Comparison of ENCODE assay signal across 8 cellular contexts in genomic region chr3:56988874-56989433, GRCh38.
A peak's percentile ranks its signal among the peaks of the same experiment; 100 is the strongest.
DNase-seq lines count a peak whose midpoint lies in the region; ATAC-seq and TF ChIP-seq lines count a peak whose summit lies in the region.

No MANE protein-coding gene starts in this region.

- peak overlapping the region in 1 of 2 donors; percentile 9 for H3K27ac ChIP-seq in right atrium auricular region

- no peaks in the 10 kb centered on the region for H3K27me3 ChIP-seq in right atrium auricular region

- TF ChIP-seq CTCF in GM12874 (IDR thresholded peaks at IDR 0.05; ENCODE audit: insufficient read depth, low read depth, low read length) = peak; percentile 67
- TF ChIP-seq CTCF in right atrium auricular region (IDR thresholded peaks at IDR 0.05) = peak; percentile 70 to 87

- no peaks in the 10 kb centered on the region for H3K9me3 ChIP-seq in right atrium auricular region

- no peak for ATAC-seq in GM21515 (IDR thresholded peaks at IDR 0.05; ENCODE audit: unreplicated experiment)
- ATAC-seq in HG02885 (IDR thresholded peaks at IDR 0.05; ENCODE audit: poor library complexity, unreplicated experiment) = no peak

- H3K36me3 ChIP-seq in right atrium auricular region = no peaks in the 10 kb centered on the region

- peaks cover 0 to 43% of the 10 kb centered on the region in 2 donors for H3K4me1 ChIP-seq in right atrium auricular region

- DNase-seq in NCI-H1436 treated with DMSO at 0.1 percent for 48 hours (lab: John Stamatoyannopoulos, UW) = peak; percentile 1
- peak; percentile 40 to 58 (median 55) for DNase-seq in T-helper 2 cell
- peak; percentile 63 for DNase-seq in amniotic epithelial cell (ENCODE audit: low read depth)
- DNase-seq in right atrium auricular region (ENCODE audit: low spot score) = peak; percentile 84
- DNase-seq in retina = peak; percentile 87

- no peak overlapping the region for H3K4me3 ChIP-seq in right atrium auricular region

Comparison
In these comparisons a context has a peak if more than half of its experiments do, and no peak if none do; other contexts are left out.
1. DNase-seq: peak in every context shown above with its lines; median percentile 87 in retina; 84 in right atrium auricular region; 63 in amniotic epithelial cell; 55 in T-helper 2 cell; 1 in NCI-H1436 treated with DMSO at 0.1 percent for 48 hours.